ENCODE assay signal across 8 cellular contexts in genomic region chr1:109931189-109931672, GRCh38. TPM values are rescaled to one million over a fixed set of nuclear protein-coding genes. Genes with fewer than 3 reads are reported as not detected.
DNase-seq lines count a peak whose midpoint lies in the region; ATAC-seq and TF ChIP-seq lines count a peak whose summit lies in the region.

No MANE protein-coding gene starts in this region.

- WGBS in esophagus muscularis mucosa = 23% methylated on average over 6 of the region's 8 CpGs

- TF ChIP-seq EP300 in esophagus muscularis mucosa (IDR thresholded peaks at IDR 0.05) = no peak

- no peak overlapping the region for H3K4me3 ChIP-seq in BE2C (ENCODE audit: low read depth, low read length)
- no peak overlapping the region for H3K4me3 ChIP-seq in esophagus muscularis mucosa
- H3K4me3 ChIP-seq in mucosa of rectum (ENCODE audit: low read length in 2 of 2) = no peak overlapping the region

- peak overlapping the region; percentile 14 to 46 for H3K9ac ChIP-seq in mucosa of rectum (ENCODE audit: low read depth in 1 of 2, low read length in 2 of 2)

- H3K36me3 ChIP-seq in BE2C (peaks cover 21% of the 10 kb centered on the region), esophagus muscularis mucosa (peaks cover 12 to 33% (median 29%) of the 10 kb centered on the region in 4 donors), mucosa of rectum (ENCODE audit: control insufficient read depth in 2 of 2, insufficient read depth in 2 of 2, low read length in 2 of 2) (peaks cover 2 to 16% of the 10 kb centered on the region in 2 donors)

- intact Hi-C loops in esophagus muscularis mucosa (cut with DNase I) = no loop called here

- TF ChIP-seq POLR2A in esophagus muscularis mucosa (IDR thresholded peaks at IDR 0.05; ENCODE audit: low read depth) = no peak

- H3K4me1 ChIP-seq in BE2C = 0 out of 2 replicates have a peak, but pooled peaks cover 7% of the 10 kb centered on the region
- peaks cover 54 to 73% (median 61%) of the 10 kb centered on the region in 4 donors for H3K4me1 ChIP-seq in esophagus muscularis mucosa
- H3K4me1 ChIP-seq in mucosa of rectum (ENCODE audit: control insufficient read depth in 2 of 2, insufficient read depth in 2 of 2, low read length in 2 of 2) = peaks cover 43 to 61% of the 10 kb centered on the region in 2 donors

- no peaks in the 10 kb centered on the region for H3K9me3 ChIP-seq in BE2C
- H3K9me3 ChIP-seq in esophagus muscularis mucosa = no peaks in the 10 kb centered on the region
- no peaks in the 10 kb centered on the region for H3K9me3 ChIP-seq in mucosa of rectum (ENCODE audit: control insufficient read depth in 2 of 2, low read length in 2 of 2)

- ATAC-seq in HG02885 (IDR thresholded peaks at IDR 0.05; ENCODE audit: poor library complexity, unreplicated experiment) = no peak
- ATAC-seq in GM21576 (IDR thresholded peaks at IDR 0.05; ENCODE audit: unreplicated experiment) = no peak

- H3K27ac ChIP-seq in esophagus muscularis mucosa (replicated peaks in 1 of 4) = peak overlapping the region; percentile 76 to 85 (median 84)
- peak overlapping the region; percentile 49 to 73 for H3K27ac ChIP-seq in mucosa of rectum (ENCODE audit: low read depth in 2 of 2, low read length in 2 of 2)

- DNase-seq in BE2C = peak; percentile 81
- peak; percentile 46 for DNase-seq in OCI-M1 (lab: John Stamatoyannopoulos, UW)
- no peak for DNase-seq in esophagus muscularis mucosa (ENCODE audit: extremely low spot score)
- DNase-seq in SW 1271 (lab: John Stamatoyannopoulos, UW) = no peak
- no peak for DNase-seq in NCI-H1092 (lab: John Stamatoyannopoulos, UW)

- H3K27me3 ChIP-seq in BE2C (no peaks in the 10 kb centered on the region), esophagus muscularis mucosa (no peaks in the 10 kb centered on the region), mucosa of rectum (ENCODE audit: control insufficient read depth in 2 of 2, insufficient read depth in 2 of 2, low read length in 2 of 2) (no peaks in the 10 kb centered on the region)

- TF ChIP-seq CTCF in BE2C (IDR thresholded peaks at IDR 0.05; ENCODE audit: low read depth, low read length) = no peak
- TF ChIP-seq CTCF in esophagus muscularis mucosa (IDR thresholded peaks at IDR 0.05) = peak in 1 of 3 experiments; percentile 9

RNA-seq across cellular contexts. Expression of gene CSF1, which starts 20.6 kb away (rescaled TPM):
- 9.1 TPM for polyA plus RNA-seq in BE2C (2012; ENCODE audit: insufficient read depth, insufficient read length, low read depth)
- total RNA-seq in esophagus muscularis mucosa = 10 to 100 TPM; 27.0 to 92.6 (median 48.1) TPM

RNA-seq across cellular contexts. Expression of gene AHCYL1, which starts 53.3 kb away (rescaled TPM):
- 69.6 TPM for polyA plus RNA-seq in BE2C (2012; ENCODE audit: insufficient read depth, insufficient read length, low read depth)
- total RNA-seq in esophagus muscularis mucosa = 100 to 1,000 TPM in 1 of 4 donors, 10 to 100 TPM in 3; 72.1 to 111 (median 91.0) TPM

Comparison
In these comparisons a context has a peak if more than half of its experiments do, and no peak if none do; other contexts are left out.
1. DNase-seq: peak in BE2C (single experiment) and OCI-M1 (single experiment); none in esophagus muscularis mucosa (single experiment), SW 1271 (0 of 2) and NCI-H1092 (single experiment).